Comparison of ENCODE assay signal across 14 cellular contexts in genomic region chr3:59653405-59654119, GRCh38.
DNase-seq lines count a peak whose midpoint lies in the region; ATAC-seq and TF ChIP-seq lines count a peak whose summit lies in the region.
"Had no signal": no experiment of that assay in that cellular context is flagged by ENCODE, and none has a peak within 500 bp of the region (broad histone marks: within the 10 kb centered on the region; RNA-seq: fewer than 3 reads in every experiment).

No MANE protein-coding gene starts in this region.

- H3K27ac ChIP-seq in PC-9 (no peak overlapping the region), lower lobe of right lung (peak overlapping the region; percentile 73), transverse colon (peak overlapping the region; percentile 20 to 69 (median 40))

- H3K4me2 ChIP-seq in PC-9, result peak overlapping the region; percentile 29; the same call in 1 of the 2 replicates

- H4K20me1 ChIP-seq in PC-9 (ENCODE audit: insufficient read depth), result no peaks in the 10 kb centered on the region

- H3K36me3 ChIP-seq in PC-9 (ENCODE audit: low read depth), result no peaks in the 10 kb centered on the region
- H3K36me3 ChIP-seq in lower lobe of right lung, result no peaks in the 10 kb centered on the region
- no peaks in the 10 kb centered on the region for H3K36me3 ChIP-seq in transverse colon

- H2AFZ ChIP-seq in PC-9, result no peak overlapping the region

- WGBS in transverse colon (ENCODE audit: low coverage in 1 of 2), 2 donors, result 83 to 84% methylated on average over 5 to 6 of the region's 6 CpGs

- ATAC-seq in esophagus mucosa (peak; percentile 55), lower lobe of right lung (peak; percentile 15 to 37), left lobe of liver (no peak)

- H3K9me3 ChIP-seq in PC-9 (ENCODE audit: insufficient read depth, low read depth) (no peaks in the 10 kb centered on the region), lower lobe of right lung (peaks cover 14% of the 10 kb centered on the region), transverse colon (no peaks in the 10 kb centered on the region)

- H3K27me3 ChIP-seq in PC-9 (ENCODE audit: insufficient read depth, low read depth), result 0 out of 2 replicates have a peak, but pooled peaks cover 4% of the 10 kb centered on the region
- no peaks in the 10 kb centered on the region for H3K27me3 ChIP-seq in lower lobe of right lung (ENCODE audit: low read depth)
- H3K27me3 ChIP-seq in transverse colon, result no peaks in the 10 kb centered on the region

- CTCF ChIA-PET in PC-9 (lab: Charles Lee), result no interaction called here

- no peaks in the 10 kb centered on the region for H3K79me2 ChIP-seq in PC-9 (ENCODE audit: low read depth)

- no peak for TF ChIP-seq POLR2A in transverse colon (IDR thresholded peaks at IDR 0.05)

- in situ Hi-C loops in transverse colon (cut with MboI; ENCODE audit: low pct_ligation_motif_present in 1 of 4, low pct_unique_long_range_greater_than_20kb in 1 of 4, low sequenced_read_pairs in 3 of 4), result no loop called here

- no peak for TF ChIP-seq EP300 in transverse colon (IDR thresholded peaks at IDR 0.05; ENCODE audit: low read depth)

- DNase-seq in PC-9 (no peak), lower lobe of right lung (no peak), transverse colon (no peak), EL (no peak), NCI-H524 treated with DMSO at 0.1 percent for 48 hours (lab: John Stamatoyannopoulos, UW) (no peak), left lobe of liver (ENCODE audit: low spot score) (no peak)
- DNase-seq: activated CD4-positive, alpha-beta T cell treated with anti-CD3 and anti-CD28 coated beads for 4 hours; activated effector memory CD4-positive, alpha-beta T cell treated with anti-CD3 and anti-CD28 coated beads, Interleukin-2, amount 50 U/mL, for 16 hours; amniotic stem cell; glutamatergic neuron; NCI-H1048; NCI-H2081 treated with DMSO at 0.1 percent for 48 hours; NCI-H510A treated with DMSO at 0.1 percent for 48 hours had no signal

- TF ChIP-seq CTCF in PC-9 (conservative IDR thresholded peaks at IDR 0.05) (no peak), lower lobe of right lung (IDR thresholded peaks at IDR 0.05) (no peak), transverse colon (IDR thresholded peaks at IDR 0.05) (no peak)

- POLR2A ChIA-PET in PC-9 (lab: Charles Lee; ENCODE audit: unreplicated experiment), result no interaction called here

- intact Hi-C loops in PC-9 (cut with micrococcal nuclease; ENCODE audit: unreplicated experiment) (no loop called here), lower lobe of right lung (cut with DNase I) (no loop called here), transverse colon (cut with DNase I; ENCODE audit: low total_unique reads) (no loop called here)

- H3K9me2 ChIP-seq in PC-9 (ENCODE audit: insufficient read depth), result no peaks in the 10 kb centered on the region

- H3K4me3 ChIP-seq in PC-9, result no peak overlapping the region
- no peak overlapping the region for H3K4me3 ChIP-seq in lower lobe of right lung
- H3K4me3 ChIP-seq in transverse colon, result no peak overlapping the region

- peaks cover 9% of the 10 kb centered on the region; the same call in 1 of the 2 replicates for H3K4me1 ChIP-seq in PC-9 (replicated peaks; ENCODE audit: insufficient read depth)
- H3K4me1 ChIP-seq in lower lobe of right lung, result peaks cover 9% of the 10 kb centered on the region
- H3K4me1 ChIP-seq in transverse colon, result no peaks in the 10 kb centered on the region

- BruUV-seq in PC-9 (replicated peaks; lab: Mats Ljungman, UMichigan), result no TSS peak

- H3F3A ChIP-seq in PC-9 (ENCODE audit: insufficient read depth, low read depth), result no peaks in the 10 kb centered on the region
